8 cellular contexts compared by ENCODE assay signal in the genomic region with DNA sequence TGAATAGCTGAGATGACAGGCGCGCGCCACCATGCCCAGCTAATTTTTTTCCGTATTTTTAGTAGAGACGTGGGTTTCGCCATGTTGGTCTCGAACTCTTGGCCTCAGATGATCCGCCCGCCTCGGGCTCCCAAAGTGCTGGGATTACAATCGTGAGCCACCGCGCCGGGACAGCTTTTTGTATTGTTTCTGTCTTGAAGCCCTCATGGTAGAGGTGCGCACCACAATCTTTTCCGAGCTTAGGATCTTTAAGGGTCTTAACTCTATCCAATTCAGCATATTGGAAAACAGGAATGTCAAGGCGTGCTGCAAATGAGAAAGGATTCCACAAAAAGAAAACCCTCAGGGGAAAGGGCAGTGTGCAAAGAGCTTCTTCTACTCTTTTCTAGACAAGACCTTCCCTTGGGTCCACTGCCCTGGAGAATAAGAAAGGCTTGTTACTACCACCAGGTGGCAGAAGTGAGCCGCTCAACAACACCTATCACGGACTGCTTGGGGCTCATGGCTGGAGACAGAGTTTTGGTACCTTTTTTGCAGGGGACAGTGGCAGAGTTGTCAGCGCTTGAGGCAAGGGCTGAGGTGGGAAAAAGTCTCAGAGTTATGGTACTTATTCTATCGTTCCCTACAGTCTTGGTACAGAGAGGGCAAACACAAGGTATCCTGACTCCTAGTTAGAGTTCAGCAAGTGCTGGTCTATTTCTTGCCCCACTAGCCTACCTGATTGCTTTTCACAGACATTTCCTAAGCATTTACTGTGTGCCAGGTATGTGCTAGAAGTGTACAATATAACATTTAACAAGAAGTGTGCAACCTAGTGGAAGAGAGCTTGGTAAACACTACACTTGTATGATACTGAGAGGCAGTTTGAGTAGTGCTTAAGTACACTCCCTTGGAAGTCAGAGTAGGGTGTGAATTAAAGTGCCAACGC. TPM values are rescaled to one million over a fixed set of nuclear protein-coding genes. Genes with fewer than 3 reads are reported as not detected.
DNase-seq lines count a peak whose midpoint lies in the region; ATAC-seq, FAIRE-seq and TF ChIP-seq lines count a peak whose summit lies in the region.

No MANE protein-coding gene starts in this region.

- H3K79me2 ChIP-seq in fibroblast of lung (ENCODE audit: control insufficient read depth, insufficient read depth, low read length), result no peaks in the 10 kb centered on the region

- no peak overlapping the region for H3K27ac ChIP-seq in fibroblast of lung (ENCODE audit: insufficient read depth, low read length)

- H3K4me3 Mint-ChIP-seq in CD14-positive monocyte (no peak overlapping the region), nephron (no peak overlapping the region)
- no peak overlapping the region for H3K4me3 Mint-ChIP-seq in activated T-cell treated with anti-CD3 and anti-CD28 coated beads, Interleukin-2, amount 50 U/mL, for 24 hours
- no peak overlapping the region for H3K4me3 Mint-ChIP-seq in stimulated activated naive CD8-positive, alpha-beta T cell treated with anti-CD3 and anti-CD28 coated beads, Interleukin-15, Interleukin-2, amounts not matched to agents 100 ng/mL and 50 ng/mL, for 24 hours

- TF ChIP-seq CTCF in CD14-positive monocyte (IDR thresholded peaks at IDR 0.05) (peak; percentile 79), LNCaP clone FGC (IDR thresholded peaks at IDR 0.05; ENCODE audit: control insufficient read depth, extremely low read depth, insufficient read depth) (peak; percentile 85), fibroblast of lung (conservative IDR thresholded peaks at IDR 0.05 in 1 of 2, IDR thresholded peaks at IDR 0.05 in 1 of 2; ENCODE audit: low read depth in 1 of 2, low read length in 2 of 2) (peak; percentile 89 to 92), nephron (IDR thresholded peaks at IDR 0.05; ENCODE audit: unreplicated experiment in 3 of 3) (peak; percentile 80 to 87 (median 81))

- FAIRE-seq in RCC 7860 (lab: Jason Lieb, UNC), result no peak

- H3K27me3 Mint-ChIP-seq in CD14-positive monocyte (ENCODE audit: low read depth in 3 of 3) (peaks cover 0 to 1% (median 0%) of the 10 kb centered on the region in 3 donors), nephron (ENCODE audit: low read depth) (no peaks in the 10 kb centered on the region)
- H3K27me3 Mint-ChIP-seq in activated T-cell treated with anti-CD3 and anti-CD28 coated beads, Interleukin-2, amount 50 U/mL, for 24 hours, result no peaks in the 10 kb centered on the region
- no peaks in the 10 kb centered on the region for H3K27me3 Mint-ChIP-seq in stimulated activated naive CD8-positive, alpha-beta T cell treated with anti-CD3 and anti-CD28 coated beads, Interleukin-15, Interleukin-2, amounts not matched to agents 100 ng/mL and 50 ng/mL, for 24 hours

- H4K20me1 ChIP-seq in fibroblast of lung (ENCODE audit: control insufficient read depth, extremely low read depth, insufficient read depth, low read length), result no peaks in the 10 kb centered on the region

- peaks cover 14% of the 10 kb centered on the region for H3K4me1 Mint-ChIP-seq in CD14-positive monocyte
- peaks cover 6% of the 10 kb centered on the region for H3K4me1 Mint-ChIP-seq in activated T-cell treated with anti-CD3 and anti-CD28 coated beads, Interleukin-2, amount 50 U/mL, for 24 hours (ENCODE audit: low read depth)
- H3K4me1 Mint-ChIP-seq in nephron, result peaks cover 7% of the 10 kb centered on the region
- H3K4me1 Mint-ChIP-seq in stimulated activated naive CD8-positive, alpha-beta T cell treated with anti-CD3 and anti-CD28 coated beads, Interleukin-15, Interleukin-2, amounts not matched to agents 100 ng/mL and 50 ng/mL, for 24 hours (ENCODE audit: low read depth), result peaks cover 12% of the 10 kb centered on the region

- no peaks in the 10 kb centered on the region for H3K27me3 ChIP-seq in fibroblast of lung (ENCODE audit: control insufficient read depth, insufficient read depth, low read length)

- no peaks in the 10 kb centered on the region for H3K9me3 ChIP-seq in fibroblast of lung (ENCODE audit: control insufficient read depth, insufficient read depth, low read depth, low read length)

- H3K4me2 ChIP-seq in fibroblast of lung (ENCODE audit: extremely low read depth, insufficient read depth, low read length), result no peak overlapping the region

- intact Hi-C loops in CD14-positive monocyte (cut with micrococcal nuclease), result loop anchor here (1.0 to 2.0 kb wide), 4 partner anchors 14 to 68 kb away; no protein-coding TSS in a partner anchor

- H3K4me1 ChIP-seq in fibroblast of lung (ENCODE audit: control insufficient read depth, extremely low read depth, insufficient read depth, low read length), result no peaks in the 10 kb centered on the region

- H2AFZ ChIP-seq in fibroblast of lung (ENCODE audit: low read length), result peak overlapping the region; percentile 31

- H3K9me3 Mint-ChIP-seq in CD14-positive monocyte, result no peaks in the 10 kb centered on the region
- no peaks in the 10 kb centered on the region for H3K9me3 Mint-ChIP-seq in activated T-cell treated with anti-CD3 and anti-CD28 coated beads, Interleukin-2, amount 50 U/mL, for 24 hours
- H3K9me3 Mint-ChIP-seq in nephron, result no peaks in the 10 kb centered on the region
- H3K9me3 Mint-ChIP-seq in stimulated activated naive CD8-positive, alpha-beta T cell treated with anti-CD3 and anti-CD28 coated beads, Interleukin-15, Interleukin-2, amounts not matched to agents 100 ng/mL and 50 ng/mL, for 24 hours, result no peaks in the 10 kb centered on the region

- H3K9ac ChIP-seq in fibroblast of lung (ENCODE audit: insufficient read depth, low read length), result no peak overlapping the region

- H3K4me3 ChIP-seq in LNCaP clone FGC (ENCODE audit: low read depth, low read length) (no peak overlapping the region), fibroblast of lung (replicated peaks in 1 of 4; ENCODE audit: control extremely low read depth in 1 of 4, insufficient read depth in 1 of 4, low read depth in 3 of 4, low read length in 4 of 4) (no peak overlapping the region)

- H3K27ac Mint-ChIP-seq in CD14-positive monocyte (peak overlapping the region in 2 of 7 donors; percentile 70 to 72), nephron (peak overlapping the region; percentile 35 to 74 (median 59))
- peak overlapping the region; percentile 42 for H3K27ac Mint-ChIP-seq in activated T-cell treated with anti-CD3 and anti-CD28 coated beads, Interleukin-2, amount 50 U/mL, for 24 hours
- peak overlapping the region; percentile 43 for H3K27ac Mint-ChIP-seq in stimulated activated naive CD8-positive, alpha-beta T cell treated with anti-CD3 and anti-CD28 coated beads, Interleukin-15, Interleukin-2, amounts not matched to agents 100 ng/mL and 50 ng/mL, for 24 hours

- peak; percentile 67 for ATAC-seq in GM21360 (IDR thresholded peaks at IDR 0.05; ENCODE audit: unreplicated experiment)

- peak; percentile 81 for DNase-seq in CD14-positive monocyte (ENCODE audit: low spot score)
- peak; percentile 67 for DNase-seq in LNCaP clone FGC (ENCODE audit: low read depth)
- DNase-seq in RCC 7860 (ENCODE audit: low spot score), result peak; percentile 68
- peak; percentile 83 for DNase-seq in activated T-cell treated with anti-CD3 and anti-CD28 coated beads, Interleukin-2, amount 50 U/mL, for 24 hours
- DNase-seq in fibroblast of lung (ENCODE audit: low read depth in 2 of 2), result peak; percentile 65 to 87

- H3K36me3 Mint-ChIP-seq in CD14-positive monocyte (no peaks in the 10 kb centered on the region), nephron (ENCODE audit: low read depth) (no peaks in the 10 kb centered on the region)
- no peaks in the 10 kb centered on the region for H3K36me3 Mint-ChIP-seq in activated T-cell treated with anti-CD3 and anti-CD28 coated beads, Interleukin-2, amount 50 U/mL, for 24 hours (ENCODE audit: low read depth)
- no peaks in the 10 kb centered on the region for H3K36me3 Mint-ChIP-seq in stimulated activated naive CD8-positive, alpha-beta T cell treated with anti-CD3 and anti-CD28 coated beads, Interleukin-15, Interleukin-2, amounts not matched to agents 100 ng/mL and 50 ng/mL, for 24 hours (ENCODE audit: low read depth)

- no peaks in the 10 kb centered on the region for H3K36me3 ChIP-seq in fibroblast of lung (ENCODE audit: control insufficient read depth, insufficient read depth, low read length)

RNA-seq across cellular contexts. Expression of gene SP7, which starts 16.4 kb away (rescaled TPM):
- not detected for polyA plus RNA-seq in CD14-positive monocyte
- not detected in 2 replicates for total RNA-seq in fibroblast of lung
- not detected in 2 replicates for polyA plus RNA-seq in fibroblast of lung
- not detected in 2 replicates for polyA plus RNA-seq in fibroblast of lung (2012)
- not detected in 2 replicates for polyA minus RNA-seq in fibroblast of lung (ENCODE audit: low replicate concordance)

RNA-seq across cellular contexts. Expression of gene SP1, which starts 27.4 kb away (rescaled TPM):
- polyA plus RNA-seq in CD14-positive monocyte (10 to 100 TPM; 15.1 to 22.7 TPM), fibroblast of lung (38.9 and 42.0 TPM in 2 replicates)
- 31.3 and 35.3 TPM in 2 replicates for total RNA-seq in fibroblast of lung
- polyA plus RNA-seq in fibroblast of lung (2012), result 19.3 and 22.7 TPM in 2 replicates
- 98.0 and 99.3 TPM in 2 replicates for polyA minus RNA-seq in fibroblast of lung (ENCODE audit: low replicate concordance)

RNA-seq across cellular contexts. Expression of gene AAAS, which starts 31.2 kb away (rescaled TPM):
- polyA plus RNA-seq in CD14-positive monocyte, result 10 to 100 TPM; 25.6 to 27.2 TPM
- total RNA-seq in fibroblast of lung, result 29.5 and 37.8 TPM in 2 replicates
- polyA plus RNA-seq in fibroblast of lung, result 34.2 and 50.4 TPM in 2 replicates
- polyA plus RNA-seq in fibroblast of lung (2012), result 28.9 and 47.5 TPM in 2 replicates
- polyA minus RNA-seq in fibroblast of lung (ENCODE audit: low replicate concordance), result 119 and 178 TPM in 2 replicates

RNA-seq across cellular contexts. Expression of gene MYG1, which starts 53.1 kb away (rescaled TPM):
- polyA plus RNA-seq in CD14-positive monocyte, result 10 to 100 TPM; 55.7 to 64.3 TPM
- 52.0 and 55.7 TPM in 2 replicates for total RNA-seq in fibroblast of lung
- 40.8 and 52.2 TPM in 2 replicates for polyA plus RNA-seq in fibroblast of lung
- 60.7 and 91.7 TPM in 2 replicates for polyA plus RNA-seq in fibroblast of lung (2012)
- 50.7 and 65.8 TPM in 2 replicates for polyA minus RNA-seq in fibroblast of lung (ENCODE audit: low replicate concordance)

RNA-seq across cellular contexts. Expression of gene PFDN5, which starts 57.3 kb away (rescaled TPM):
- 1,000 to 10,000 TPM; 1,474 to 1,751 TPM for polyA plus RNA-seq in CD14-positive monocyte
- total RNA-seq in fibroblast of lung, result 735 and 788 TPM in 2 replicates
- 977 and 1,007 TPM in 2 replicates for polyA plus RNA-seq in fibroblast of lung
- polyA plus RNA-seq in fibroblast of lung (2012), result 735 and 960 TPM in 2 replicates
- 77.8 and 86.7 TPM in 2 replicates for polyA minus RNA-seq in fibroblast of lung (ENCODE audit: low replicate concordance)
